Comparison of ENCODE assay signal across 16 cellular contexts in genomic region chr2:189609853-189610252, GRCh38.
"Had no signal": no experiment of that assay in that cellular context is flagged by ENCODE, and none has a peak within 500 bp of the region (broad histone marks: within the 10 kb centered on the region; RNA-seq: fewer than 3 reads in every experiment).

No MANE protein-coding gene starts in this region.

- H3K4me3 Mint-ChIP-seq: activated CD4-positive, alpha-beta memory T cell treated with anti-CD3 and anti-CD28 coated beads, Interleukin-2, amount 10 ng/mL, durations not matched to agents 7 days and 5 days; activated naive CD8-positive, alpha-beta T cell treated with anti-CD3 and anti-CD28 coated beads for 36 hours; naive B cell; T-cell had no signal

- H3K79me2 ChIP-seq: parathyroid adenoma had no signal

- H3K9me3 ChIP-seq: ascending aorta, colonic mucosa, tibial artery had no signal

- DNase-seq: activated CD4-positive, alpha-beta memory T cell treated with anti-CD3 and anti-CD28 coated beads, Interleukin-2, amount 10 ng/mL, durations not matched to agents 7 days and 5 days; activated CD4-positive, alpha-beta T cell treated with anti-CD3 and anti-CD28 coated beads for 1 hour; activated gamma-delta T cell; activated naive CD8-positive, alpha-beta T cell treated with anti-CD3 and anti-CD28 coated beads for 36 hours; activated T-cell treated with anti-CD3 and anti-CD28 coated beads, Interleukin-2, amount 50 U/mL, for 48 hours; colonic mucosa; hypothalamus; midbrain; naive B cell; T-cell; T1000; tibial artery had no signal

- H3K27ac ChIP-seq: ascending aorta, colonic mucosa, parathyroid adenoma, skin epidermis, tibial artery had no signal

- H3K4me3 ChIP-seq: ascending aorta, colonic mucosa, lung, skin epidermis, tibial artery had no signal

- H3K27ac Mint-ChIP-seq: activated CD4-positive, alpha-beta memory T cell treated with anti-CD3 and anti-CD28 coated beads, Interleukin-2, amount 10 ng/mL, durations not matched to agents 7 days and 5 days; activated naive CD8-positive, alpha-beta T cell treated with anti-CD3 and anti-CD28 coated beads for 36 hours; naive B cell; T-cell had no signal

- H3K36me3 ChIP-seq: ascending aorta, colonic mucosa, tibial artery had no signal

- H3K4me1 Mint-ChIP-seq: activated CD4-positive, alpha-beta memory T cell treated with anti-CD3 and anti-CD28 coated beads, Interleukin-2, amount 10 ng/mL, durations not matched to agents 7 days and 5 days; activated naive CD8-positive, alpha-beta T cell treated with anti-CD3 and anti-CD28 coated beads for 36 hours had no signal

- H3K4me1 ChIP-seq: colonic mucosa had no signal

- H3K9ac ChIP-seq: parathyroid adenoma had no signal

- H3K9me3 Mint-ChIP-seq: activated CD4-positive, alpha-beta memory T cell treated with anti-CD3 and anti-CD28 coated beads, Interleukin-2, amount 10 ng/mL, durations not matched to agents 7 days and 5 days; activated naive CD8-positive, alpha-beta T cell treated with anti-CD3 and anti-CD28 coated beads for 36 hours; naive B cell; T-cell had no signal

- H3K27me3 ChIP-seq: ascending aorta, colonic mucosa, tibial artery had no signal

- H3K36me3 Mint-ChIP-seq: activated naive CD8-positive, alpha-beta T cell treated with anti-CD3 and anti-CD28 coated beads for 36 hours; naive B cell; T-cell had no signal

- H3K27me3 Mint-ChIP-seq: activated CD4-positive, alpha-beta memory T cell treated with anti-CD3 and anti-CD28 coated beads, Interleukin-2, amount 10 ng/mL, durations not matched to agents 7 days and 5 days; activated naive CD8-positive, alpha-beta T cell treated with anti-CD3 and anti-CD28 coated beads for 36 hours; T-cell had no signal

- ATAC-seq: T-cell had no signal
